In genomic region chr1:24987875-24988559, GRCh38 we compare ENCODE assay signal across 16 cellular contexts. TPM values are rescaled to one million over a fixed set of nuclear protein-coding genes. Genes with fewer than 3 reads are reported as not detected.
DNase-seq lines count a peak whose midpoint lies in the region; ATAC-seq and TF ChIP-seq lines count a peak whose summit lies in the region.
"Had no signal": no experiment of that assay in that cellular context is flagged by ENCODE, and none has a peak within 500 bp of the region (broad histone marks: within the 10 kb centered on the region; RNA-seq: fewer than 3 reads in every experiment).

No MANE protein-coding gene starts in this region.

- H3K27ac ChIP-seq in spleen (no peak overlapping the region), gastrocnemius medialis (no peak overlapping the region)
- H3K27ac ChIP-seq: foreskin keratinocyte, HL-60, vagina had no signal

- no peak for TF ChIP-seq CTCF in activated CD8-positive, alpha-beta T cell treated with anti-CD3 and anti-CD28 coated beads for 36 hours (IDR thresholded peaks at IDR 0.05)
- TF ChIP-seq CTCF in spleen (IDR thresholded peaks at IDR 0.05 in 8 of 11, conservative IDR thresholded peaks at IDR 0.05 in 3 of 11) = no peak
- no peak for TF ChIP-seq CTCF in gastrocnemius medialis (IDR thresholded peaks at IDR 0.05 in 4 of 5, conservative IDR thresholded peaks at IDR 0.05 in 1 of 5)

- POLR2A ChIA-PET in activated CD8-positive, alpha-beta T cell treated with anti-CD3 and anti-CD28 coated beads for 36 hours (lab: Charles Lee) = interaction anchor here (0.9 to 13.9 kb wide), 14 partner anchors 8 to 59 kb away, joined by 3 to 157 read pairs (median 5); no protein-coding TSS in a partner anchor

- peak overlapping the region; percentile 74 for H3K27ac Mint-ChIP-seq in activated T-cell treated with anti-CD3 and anti-CD28 coated beads, Interleukin-2, amount 50 U/mL, for 24 hours
- peak overlapping the region; percentile 82 for H3K27ac Mint-ChIP-seq in activated CD8-positive, alpha-beta T cell treated with anti-CD3 and anti-CD28 coated beads for 36 hours

- TF ChIP-seq POLR2A in spleen (IDR thresholded peaks at IDR 0.05) (no peak), gastrocnemius medialis (IDR thresholded peaks at IDR 0.05) (no peak)

- H3K4me3 ChIP-seq in spleen (no peak overlapping the region), gastrocnemius medialis (no peak overlapping the region)
- H3K4me3 ChIP-seq: vagina had no signal

- in situ Hi-C loops in gastrocnemius medialis (cut with MboI; ENCODE audit: low sequenced_read_pairs in 4 of 4) = no loop called here

- peaks cover 3 to 80% (median 31%) of the 10 kb centered on the region in 6 donors for H3K4me1 ChIP-seq in spleen
- H3K4me1 ChIP-seq in gastrocnemius medialis = no peaks in the 10 kb centered on the region
- H3K4me1 ChIP-seq: foreskin keratinocyte, vagina had no signal

- H3K27me3 ChIP-seq in spleen (replicated peaks in 1 of 7) (peaks cover 0 to 12% (median 0%) of the 10 kb centered on the region in 7 donors), gastrocnemius medialis (peaks cover 5 to 9% (median 8%) of the 10 kb centered on the region in 3 donors)
- H3K27me3 ChIP-seq: vagina had no signal

- intact Hi-C loops in activated CD8-positive, alpha-beta T cell treated with anti-CD3 and anti-CD28 coated beads for 36 hours (cut with micrococcal nuclease) = no loop called here
- intact Hi-C loops in spleen (cut with DNase I; ENCODE audit: low total_unique reads) (no loop called here), gastrocnemius medialis (cut with DNase I; ENCODE audit: low total_unique reads) (no loop called here)

- no peaks in the 10 kb centered on the region for H3K36me3 Mint-ChIP-seq in activated T-cell treated with anti-CD3 and anti-CD28 coated beads, Interleukin-2, amount 50 U/mL, for 24 hours (ENCODE audit: low read depth)
- peaks cover 37% of the 10 kb centered on the region for H3K36me3 Mint-ChIP-seq in activated CD8-positive, alpha-beta T cell treated with anti-CD3 and anti-CD28 coated beads for 36 hours (ENCODE audit: low read depth)

- ATAC-seq in GM21619 (IDR thresholded peaks at IDR 0.05; ENCODE audit: unreplicated experiment) (peak; percentile 69), gastrocnemius medialis (no peak)
- ATAC-seq in activated CD8-positive, alpha-beta T cell treated with anti-CD3 and anti-CD28 coated beads for 36 hours = peak; percentile 76
- ATAC-seq: foreskin keratinocyte had no signal

- peaks cover 95% of the 10 kb centered on the region for H3K4me1 Mint-ChIP-seq in activated T-cell treated with anti-CD3 and anti-CD28 coated beads, Interleukin-2, amount 50 U/mL, for 24 hours (ENCODE audit: low read depth)
- peaks cover 95% of the 10 kb centered on the region for H3K4me1 Mint-ChIP-seq in activated CD8-positive, alpha-beta T cell treated with anti-CD3 and anti-CD28 coated beads for 36 hours (ENCODE audit: low read depth)

- WGBS in spleen, 5 donors = 59 to 76% (median 71%) methylated on average over 5 of the region's 5 CpGs

- H3K36me3 ChIP-seq in spleen (no peaks in the 10 kb centered on the region), gastrocnemius medialis (no peaks in the 10 kb centered on the region)
- H3K36me3 ChIP-seq: vagina had no signal

- peaks cover 3% of the 10 kb centered on the region for H3K9me3 Mint-ChIP-seq in activated T-cell treated with anti-CD3 and anti-CD28 coated beads, Interleukin-2, amount 50 U/mL, for 24 hours
- H3K9me3 Mint-ChIP-seq in activated CD8-positive, alpha-beta T cell treated with anti-CD3 and anti-CD28 coated beads for 36 hours = peaks cover 3% of the 10 kb centered on the region

- H3K9me3 ChIP-seq in spleen (peaks cover 0 to 4% (median 0%) of the 10 kb centered on the region in 8 donors), gastrocnemius medialis (no peaks in the 10 kb centered on the region)
- H3K9me3 ChIP-seq: vagina had no signal

- no peaks in the 10 kb centered on the region for H3K27me3 Mint-ChIP-seq in activated T-cell treated with anti-CD3 and anti-CD28 coated beads, Interleukin-2, amount 50 U/mL, for 24 hours
- no peaks in the 10 kb centered on the region for H3K27me3 Mint-ChIP-seq in activated CD8-positive, alpha-beta T cell treated with anti-CD3 and anti-CD28 coated beads for 36 hours

- DNase-seq in activated T-cell treated with anti-CD3 and anti-CD28 coated beads, Interleukin-2, amount 50 U/mL, for 24 hours = no peak
- no peak for DNase-seq in activated T-cell treated with anti-CD3 and anti-CD28 coated beads, Interleukin-2, amount 50 U/mL, for 1 hour
- DNase-seq in activated CD8-positive, alpha-beta T cell treated with anti-CD3 and anti-CD28 coated beads for 36 hours = peak; percentile 83
- DNase-seq in spleen = peak; percentile 55
- no peak for DNase-seq in gastrocnemius medialis
- no peak for DNase-seq in activated CD8-positive, alpha-beta memory T cell treated with anti-CD3 and anti-CD28 coated beads, Interleukin-2, amount 50 U/mL, for 48 hours
- no peak for DNase-seq in foreskin melanocyte
- DNase-seq: dermis blood vessel endothelial cell; foreskin keratinocyte; NCI-H1048; NCI-H524 treated with DMSO at 0.1 percent for 48 hours; SHP77 treated with DMSO at 0.1 percent for 48 hours; stimulated activated CD8-positive, alpha-beta memory T cell treated with anti-CD3 and anti-CD28 coated beads, Interleukin-4, amount 100 ng/mL, for 48 hours had no signal

- peak overlapping the region; percentile 4 for H3K4me3 Mint-ChIP-seq in activated T-cell treated with anti-CD3 and anti-CD28 coated beads, Interleukin-2, amount 50 U/mL, for 24 hours
- no peak overlapping the region for H3K4me3 Mint-ChIP-seq in activated CD8-positive, alpha-beta T cell treated with anti-CD3 and anti-CD28 coated beads for 36 hours

- CTCF ChIA-PET in activated CD8-positive, alpha-beta T cell treated with anti-CD3 and anti-CD28 coated beads for 36 hours (lab: Charles Lee) = interaction anchor here (0.9 to 3.1 kb wide), 8 partner anchors 9 to 109 kb away, joined by 3 to 22 read pairs (median 4); no protein-coding TSS in a partner anchor

RNA-seq across cellular contexts. Expression of gene RUNX3, which starts 57.9 kb away (rescaled TPM):
- total RNA-seq in activated CD8-positive, alpha-beta T cell treated with anti-CD3 and anti-CD28 coated beads for 36 hours = 100 to 1,000 TPM; 180 to 183 TPM
- total RNA-seq in spleen (10 to 100 TPM; 38.1 to 76.3 (median 52.3) TPM), gastrocnemius medialis (1 to 10 TPM in 2 of 4 donors, under 1 TPM in 2; 0.13 to 1.9 (median 0.74) TPM)
- polyA plus RNA-seq in spleen = 10 to 100 TPM; 17.3 to 22.1 (median 18.2) TPM
- total RNA-seq: dermis blood vessel endothelial cell, foreskin keratinocyte had no signal

Comparison
In these comparisons a context has a peak if more than half of its experiments do, and no peak if none do; other contexts are left out.
1. DNase-seq: peak in activated CD8-positive, alpha-beta T cell treated with anti-CD3 and anti-CD28 coated beads for 36 hours (single experiment) and spleen (single experiment); none in activated T-cell treated with anti-CD3 and anti-CD28 coated beads, Interleukin-2, amount 50 U/mL, for 24 hours (single experiment), activated T-cell treated with anti-CD3 and anti-CD28 coated beads, Interleukin-2, amount 50 U/mL, for 1 hour (single experiment), gastrocnemius medialis (0 of 2), activated CD8-positive, alpha-beta memory T cell treated with anti-CD3 and anti-CD28 coated beads, Interleukin-2, amount 50 U/mL, for 48 hours (single experiment) and foreskin melanocyte (single experiment).
2. ATAC-seq: peak in GM21619 (single experiment) and activated CD8-positive, alpha-beta T cell treated with anti-CD3 and anti-CD28 coated beads for 36 hours (single experiment); none in gastrocnemius medialis (0 of 2).
3. RNA of gene RUNX3, which starts 57.9 kb away (total RNA-seq): 180 to 183 TPM in activated CD8-positive, alpha-beta T cell treated with anti-CD3 and anti-CD28 coated beads for 36 hours and 38.1 to 76.3 TPM in spleen; 0.13 to 1.9 TPM in gastrocnemius medialis; every median in the first group is over 10 times any median in the second.